In the genomic region with DNA sequence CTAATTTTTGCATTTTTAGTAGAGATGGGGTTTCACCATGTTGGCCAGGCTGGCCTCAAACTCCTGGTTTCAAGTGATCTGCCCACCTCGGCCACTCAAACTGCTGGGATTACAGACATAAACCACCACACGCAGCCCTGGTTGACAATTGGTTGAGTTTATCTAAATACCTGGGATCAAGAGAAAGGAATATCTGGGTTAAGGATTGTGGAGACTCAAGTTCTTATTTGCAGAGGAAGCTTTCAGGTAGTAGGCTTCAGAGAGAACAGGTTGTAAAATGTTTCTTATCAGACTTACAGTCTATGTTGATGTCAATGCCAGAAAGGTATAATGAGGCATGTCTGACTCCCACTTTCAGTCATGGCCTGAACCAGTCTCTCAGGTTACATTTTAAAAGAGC, we compare ENCODE assay signal across 9 cellular contexts. TPM values are rescaled to one million over a fixed set of nuclear protein-coding genes. Genes with fewer than 3 reads are reported as not detected.
"Had no signal": no experiment of that assay in that cellular context is flagged by ENCODE, and none has a peak within 500 bp of the region (broad histone marks: within the 10 kb centered on the region; RNA-seq: fewer than 3 reads in every experiment).

No MANE protein-coding gene starts in this region.

- H3K27ac ChIP-seq: GM23248 had no signal

- H3K9ac ChIP-seq: GM23248 had no signal

- H2AFZ ChIP-seq: GM23248 had no signal

- H3K4me3 ChIP-seq: GM23248, K562 had no signal

- H3K4me3 Mint-ChIP-seq: H9 had no signal

- H3K27ac Mint-ChIP-seq: H9 had no signal

- FAIRE-seq: H54, HTR-8/SVneo, K562 had no signal

- DNase-seq: GM23248, GOT3, H9, HCEC 1CT, IMR-90 had no signal

RNA-seq across cellular contexts. Expression of a gene that starts 59.9 kb away (rescaled TPM):
- total RNA-seq: HT-29, K562 had no signal
- polyA plus RNA-seq: K562 had no signal
